35 cellular contexts compared by ENCODE assay signal in the genomic region with DNA sequence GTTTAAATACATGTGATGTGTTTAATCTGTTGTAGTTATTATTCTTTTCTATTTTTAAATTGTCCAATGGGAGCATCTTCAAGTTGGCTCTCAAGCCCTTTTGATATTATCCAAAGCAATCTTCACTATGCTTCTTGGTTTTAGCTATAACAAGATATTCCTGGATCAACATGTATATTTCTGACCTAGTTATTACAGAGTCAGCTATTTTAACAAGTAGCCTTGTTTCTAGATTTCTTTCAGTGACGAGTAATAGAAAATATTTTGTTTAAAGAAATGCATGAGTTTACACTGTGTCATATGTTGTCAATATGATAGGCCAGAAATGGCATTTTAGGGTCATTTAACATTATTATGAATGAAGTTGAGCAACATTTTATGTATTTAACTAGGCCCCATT.
"Had no signal": no experiment of that assay in that cellular context is flagged by ENCODE, and none has a peak within 500 bp of the region (broad histone marks: within the 10 kb centered on the region; RNA-seq: fewer than 3 reads in every experiment).

No MANE protein-coding gene starts in this region.

- H3K36me3 ChIP-seq: MG63 had no signal

- H3K4me3 ChIP-seq: MG63 had no signal

- DNase-seq: MG63, MM.1S, MV-4-11, NCI-H1048, NCI-H1092, NCI-H1092 treated with DMSO at 0.1 percent for 48 hours, NCI-H1105, NCI-H1105 treated with DMSO at 0.1 percent for 48 hours, NCI-H1417, NCI-H1417 treated with DMSO at 0.1 percent for 48 hours, NCI-H1436, NCI-H1436 treated with DMSO at 0.1 percent for 48 hours, NCI-H146, NCI-H1694, NCI-H1694 treated with DMSO at 0.1 percent for 48 hours, NCI-H187, NCI-H187 treated with DMSO at 0.1 percent for 48 hours, NCI-H1930, NCI-H2029, NCI-H2029 treated with DMSO at 0.1 percent for 48 hours, NCI-H2081, NCI-H2081 treated with DMSO at 0.1 percent for 48 hours, NCI-H2107, NCI-H2171, NCI-H2171 treated with DMSO at 0.1 percent for 48 hours, NCI-H2227 treated with DMSO at 0.1 percent for 48 hours, NCI-H226, NCI-H345, NCI-H446, NCI-H446 treated with DMSO at 0.1 percent for 48 hours, NCI-H510A, NCI-H510A treated with DMSO at 0.1 percent for 48 hours, NCI-H524, NCI-H524 treated with DMSO at 0.1 percent for 48 hours, NCI-H526 had no signal

- H3K9me3 ChIP-seq: MG63 had no signal

- H3K27me3 ChIP-seq: MG63 had no signal
